In genomic region chr1:20440785-20441200, GRCh38 we compare ENCODE assay signal across 1 cellular context.
TF ChIP-seq lines count a peak whose summit lies in the region.

No MANE protein-coding gene starts in this region.

TF ChIP-seq in K562, 482 proteins besides CTCF, POLR2A, EP300 and RAD21 (continued from another document and continues in another):
- no peak for TF ChIP-seq PREB (CRISPR knock-in tag; IDR thresholded peaks at IDR 0.05)
- TF ChIP-seq JUN (IDR thresholded peaks at IDR 0.05; ENCODE audit: borderline replicate concordance, low read depth, low read length) = no peak
- 0 out of 2 replicates have a peak, but pooled peaks have one; percentile 21 for TF ChIP-seq JUN (CRISPR knock-in tag; IDR thresholded peaks at IDR 0.05; ENCODE audit: borderline replicate concordance)
- TF ChIP-seq TAF7 (tag; IDR thresholded peaks at IDR 0.05) = no peak
- TF ChIP-seq ZNF232 (CRISPR knock-in tag; IDR thresholded peaks at IDR 0.05) = no peak
- TF ChIP-seq TFAP4 (CRISPR knock-in tag; IDR thresholded peaks at IDR 0.05; ENCODE audit: borderline replicate concordance) = no peak
- no peak for TF ChIP-seq BDP1 (IDR thresholded peaks at IDR 0.05; ENCODE audit: insufficient read depth, insufficient read length)
- TF ChIP-seq TCF15 (CRISPR knock-in tag; IDR thresholded peaks at IDR 0.05) = no peak
- no peak for TF ChIP-seq ZNF408 (CRISPR knock-in tag; IDR thresholded peaks at IDR 0.05; ENCODE audit: low read depth)
- TF ChIP-seq SIX5 (IDR thresholded peaks at IDR 0.05; ENCODE audit: borderline replicate concordance in 1 of 2, insufficient read depth in 1 of 2, low read depth in 1 of 2, low read length in 2 of 2) = peak; percentile 86 to 87
- no peak for TF ChIP-seq FOXJ2 (tag; IDR thresholded peaks at IDR 0.05)
- TF ChIP-seq USF1 (CRISPR knock-in tag; IDR thresholded peaks at IDR 0.05) = peak; percentile 98
- no peak for TF ChIP-seq ZNF263 (CRISPR knock-in tag; IDR thresholded peaks at IDR 0.05; ENCODE audit: borderline replicate concordance)
- TF ChIP-seq POLR2H (tag; IDR thresholded peaks at IDR 0.05; ENCODE audit: low read depth) = no peak
- no peak for TF ChIP-seq TCF3 (CRISPR knock-in tag; IDR thresholded peaks at IDR 0.05)
- no peak for TF ChIP-seq ZNF444 (CRISPR knock-in tag; IDR thresholded peaks at IDR 0.05)
- TF ChIP-seq FOS (IDR thresholded peaks at IDR 0.05; ENCODE audit: extremely low read depth, insufficient read length) = peak; percentile 80
- peak; percentile 73 for TF ChIP-seq CBFA2T2 (conservative IDR thresholded peaks at IDR 0.05)
- no peak for TF ChIP-seq ZFP91 (CRISPR knock-in tag; IDR thresholded peaks at IDR 0.05)
- TF ChIP-seq ZBTB33 (CRISPR knock-in tag; IDR thresholded peaks at IDR 0.05) = no peak
- TF ChIP-seq MAZ (CRISPR knock-in tag; conservative IDR thresholded peaks at IDR 0.05 in 1 of 2, IDR thresholded peaks at IDR 0.05 in 1 of 2) = no peak
- no peak for TF ChIP-seq ZNF707 (CRISPR knock-in tag; conservative IDR thresholded peaks at IDR 0.05)
- no peak for TF ChIP-seq CREB1 (IDR thresholded peaks at IDR 0.05)
- no peak for TF ChIP-seq CREB1 (CRISPR knock-in tag; IDR thresholded peaks at IDR 0.05)
- TF ChIP-seq POLR2B (IDR thresholded peaks at IDR 0.05; ENCODE audit: low read depth, partially characterized antibody) = no peak
- no peak for TF ChIP-seq SRF (CRISPR knock-in tag; IDR thresholded peaks at IDR 0.05)
- TF ChIP-seq ZNF76 (CRISPR knock-in tag; IDR thresholded peaks at IDR 0.05; ENCODE audit: borderline replicate concordance) = no peak
- TF ChIP-seq RNF219 (CRISPR knock-in tag; IDR thresholded peaks at IDR 0.05) = no peak
- no peak for TF ChIP-seq RBBP5 (IDR thresholded peaks at IDR 0.05; ENCODE audit: borderline replicate concordance, insufficient read depth, low read length, poor library complexity, severe bottlenecking)
- TF ChIP-seq MED1 (CRISPR knock-in tag; IDR thresholded peaks at IDR 0.05; ENCODE audit: borderline replicate concordance) = no peak
- TF ChIP-seq CEBPZ (IDR thresholded peaks at IDR 0.05; ENCODE audit: borderline replicate concordance, low read depth, low read length) = no peak
- TF ChIP-seq ELF1 (tag; IDR thresholded peaks at IDR 0.05) = no peak
- no peak for TF ChIP-seq JUND (IDR thresholded peaks at IDR 0.05; ENCODE audit: borderline replicate concordance, low read depth, low read length)
- no peak for TF ChIP-seq JUND (tag; IDR thresholded peaks at IDR 0.05; ENCODE audit: borderline replicate concordance, low read depth, low read length)
- no peak for TF ChIP-seq PATZ1 (CRISPR knock-in tag; IDR thresholded peaks at IDR 0.05; ENCODE audit: borderline replicate concordance)
- no peak for TF ChIP-seq MTF1 (CRISPR knock-in tag; IDR thresholded peaks at IDR 0.05; ENCODE audit: borderline replicate concordance)
- no peak for TF ChIP-seq PURB (CRISPR knock-in tag; IDR thresholded peaks at IDR 0.05; ENCODE audit: low read depth)
- TF ChIP-seq ZNF449 (CRISPR knock-in tag; IDR thresholded peaks at IDR 0.05) = no peak
- TF ChIP-seq STAT6 (CRISPR knock-in tag; IDR thresholded peaks at IDR 0.05) = no peak
- TF ChIP-seq C11orf30 (IDR thresholded peaks at IDR 0.05; ENCODE audit: low read depth) = no peak
- TF ChIP-seq BRD4 (IDR thresholded peaks at IDR 0.05) = no peak
